Comparison of ENCODE assay signal across 8 cellular contexts in the genomic region with DNA sequence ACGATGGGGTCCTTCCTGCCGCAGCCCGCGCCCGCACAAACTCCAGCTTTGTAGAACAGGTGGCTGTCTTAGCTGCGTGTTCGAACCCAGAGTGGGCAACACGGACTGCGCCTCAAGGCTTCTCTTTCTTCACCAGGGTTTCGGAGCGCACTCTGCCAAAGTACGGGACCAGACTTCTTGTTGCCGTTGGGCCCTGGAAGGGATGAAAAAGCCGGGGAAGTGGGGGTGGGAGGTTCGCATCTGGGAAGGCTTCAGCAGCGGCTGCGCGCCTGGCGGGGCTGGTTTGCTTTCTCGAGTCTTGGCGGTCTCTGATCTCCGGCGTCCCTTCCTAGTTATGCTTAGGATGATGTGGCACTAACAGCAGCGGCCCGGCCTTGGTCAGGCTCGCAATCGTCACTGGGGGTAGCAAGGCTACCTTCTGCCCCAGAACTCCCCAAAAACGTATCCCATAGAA. TPM values are rescaled to one million over a fixed set of nuclear protein-coding genes. Genes with fewer than 3 reads are reported as not detected.
A peak's percentile ranks its signal among the peaks of the same experiment; 100 is the strongest.
DNase-seq lines count a peak whose midpoint lies in the region; ATAC-seq and TF ChIP-seq lines count a peak whose summit lies in the region.

No MANE protein-coding gene starts in this region.

- H3K27me3 Mint-ChIP-seq in activated T-cell treated with anti-CD3 and anti-CD28 coated beads, Interleukin-2, amount 50 U/mL, for 24 hours, result peaks cover 75% of the 10 kb centered on the region
- H3K27me3 Mint-ChIP-seq in CD4-positive, alpha-beta T cell, result peaks cover 87% of the 10 kb centered on the region

- intact Hi-C loops in heart right ventricle (cut with DNase I), result loop anchor here in 9 of 10 donors (2.0 to 10.0 kb wide), 16 partner anchors 39 to 581 kb away; partner anchors contain the start of genes RCHY1 (in 1 of the 9) and THAP6 (in 1 of the 9)
- intact Hi-C loops in CD4-positive, alpha-beta T cell (cut with DNase I, micrococcal nuclease), result no loop called here

- H3K9me3 ChIP-seq in heart right ventricle, result no peaks in the 10 kb centered on the region
- no peaks in the 10 kb centered on the region for H3K9me3 ChIP-seq in CD4-positive, alpha-beta T cell (ENCODE audit: control insufficient read depth, low read length)

- WGBS in heart right ventricle, 2 donors, result 1 to 2% methylated on average over 28 of the region's 28 CpGs

- H3K9me3 Mint-ChIP-seq in activated T-cell treated with anti-CD3 and anti-CD28 coated beads, Interleukin-2, amount 50 U/mL, for 24 hours, result no peaks in the 10 kb centered on the region
- no peaks in the 10 kb centered on the region for H3K9me3 Mint-ChIP-seq in CD4-positive, alpha-beta T cell

- CTCF ChIA-PET in CD4-positive, alpha-beta T cell (lab: Charles Lee), result no interaction called here

- peak; percentile 29 for DNase-seq in activated T-cell treated with anti-CD3 and anti-CD28 coated beads, Interleukin-2, amount 50 U/mL, for 24 hours
- no peak for DNase-seq in activated T-cell treated with anti-CD3 and anti-CD28 coated beads for 4 hours
- peak; percentile 16 to 20 for DNase-seq in heart right ventricle
- no peak for DNase-seq in retinal pigment epithelial cell (ENCODE audit: low read depth)
- DNase-seq in pons (ENCODE audit: low spot score), result no peak
- no peak for DNase-seq in CD4-positive, alpha-beta T cell

- peaks cover 0 to 31% (median 10%) of the 10 kb centered on the region in 9 donors for H3K4me1 ChIP-seq in heart right ventricle

- peak overlapping the region; percentile 58 for H3K4me3 ChIP-seq in WI38 (ENCODE audit: low read depth, low read length)
- H3K4me3 ChIP-seq in heart right ventricle, result peak overlapping the region; percentile 54 to 77 (median 71)
- peak overlapping the region; percentile 65 for H3K4me3 ChIP-seq in retinal pigment epithelial cell (ENCODE audit: low read length)

- peak overlapping the region; percentile 8 to 84 (median 69) for H3K27ac ChIP-seq in heart right ventricle
- H3K27ac ChIP-seq in CD4-positive, alpha-beta T cell (ENCODE audit: low read depth, low read length), result no peak overlapping the region

- H3K4me1 Mint-ChIP-seq in activated T-cell treated with anti-CD3 and anti-CD28 coated beads, Interleukin-2, amount 50 U/mL, for 24 hours (ENCODE audit: low read depth), result peaks cover 15% of the 10 kb centered on the region
- peaks cover 9% of the 10 kb centered on the region for H3K4me1 Mint-ChIP-seq in CD4-positive, alpha-beta T cell (ENCODE audit: low read depth)

- peak overlapping the region; percentile 55 for H3K4me3 Mint-ChIP-seq in activated T-cell treated with anti-CD3 and anti-CD28 coated beads, Interleukin-2, amount 50 U/mL, for 24 hours
- no peak overlapping the region for H3K4me3 Mint-ChIP-seq in CD4-positive, alpha-beta T cell

- TF ChIP-seq CTCF in WI38 (IDR thresholded peaks at IDR 0.05; ENCODE audit: low read depth, low read length), result no peak
- TF ChIP-seq CTCF in heart right ventricle (IDR thresholded peaks at IDR 0.05), result no peak
- TF ChIP-seq CTCF in retinal pigment epithelial cell (conservative IDR thresholded peaks at IDR 0.05; ENCODE audit: low read depth, low read length), result no peak
- no peak for TF ChIP-seq CTCF in CD4-positive, alpha-beta T cell (IDR thresholded peaks at IDR 0.05)

- H3K36me3 ChIP-seq in heart right ventricle, result no peaks in the 10 kb centered on the region

- no peaks in the 10 kb centered on the region for H3K36me3 Mint-ChIP-seq in activated T-cell treated with anti-CD3 and anti-CD28 coated beads, Interleukin-2, amount 50 U/mL, for 24 hours (ENCODE audit: low read depth)
- H3K36me3 Mint-ChIP-seq in CD4-positive, alpha-beta T cell (ENCODE audit: low read depth), result no peaks in the 10 kb centered on the region

- ATAC-seq in heart right ventricle, result peak in 6 of 8 donors; percentile 2 to 48 (median 18)
- ATAC-seq in CD4-positive, alpha-beta T cell (ENCODE audit: poor library complexity), result no peak
- no peak for ATAC-seq in GM18498 (IDR thresholded peaks at IDR 0.05; ENCODE audit: unreplicated experiment)

- no peak overlapping the region for H3K27ac Mint-ChIP-seq in activated T-cell treated with anti-CD3 and anti-CD28 coated beads, Interleukin-2, amount 50 U/mL, for 24 hours
- H3K27ac Mint-ChIP-seq in CD4-positive, alpha-beta T cell, result no peak overlapping the region

- peaks cover 0 to 50% (median 0%) of the 10 kb centered on the region in 7 donors for H3K27me3 ChIP-seq in heart right ventricle
- peaks cover 59% of the 10 kb centered on the region for H3K27me3 ChIP-seq in CD4-positive, alpha-beta T cell (ENCODE audit: control insufficient read depth, insufficient read depth, low read length)

- POLR2A ChIA-PET in CD4-positive, alpha-beta T cell (lab: Charles Lee), result interaction anchor here (0.7 kb wide), 1 partner anchor 1599 kb away, joined by 3 read pairs; no protein-coding TSS in a partner anchor

RNA-seq across cellular contexts. Expression of gene PARM1, which starts 0.7 kb away (rescaled TPM):
- 100 to 1,000 TPM in 3 of 10 donors, 10 to 100 TPM in 7; 34.2 to 119 (median 80.9) TPM for total RNA-seq in heart right ventricle
- polyA plus RNA-seq in heart right ventricle, result 10 to 100 TPM; 19.7 to 24.3 TPM
- under 1 TPM; 0.05 to 0.06 TPM for total RNA-seq in CD4-positive, alpha-beta T cell

Comparison
In these comparisons a context has a peak if more than half of its experiments do, and no peak if none do; other contexts are left out.
1. DNase-seq: peak in activated T-cell treated with anti-CD3 and anti-CD28 coated beads, Interleukin-2, amount 50 U/mL, for 24 hours (single experiment) and heart right ventricle (2 of 2); none in activated T-cell treated with anti-CD3 and anti-CD28 coated beads for 4 hours (single experiment), retinal pigment epithelial cell (single experiment), pons (single experiment) and CD4-positive, alpha-beta T cell (0 of 10).
2. ATAC-seq: peak in heart right ventricle (6 of 8); none in CD4-positive, alpha-beta T cell (single experiment) and GM18498 (single experiment).
3. RNA of gene PARM1, which starts 0.7 kb away (total RNA-seq): 34.2 to 119 TPM in heart right ventricle; 0.05 to 0.06 TPM in CD4-positive, alpha-beta T cell; every median in the first group is over 10 times any median in the second.
4. intact Hi-C loops: an anchor here in heart right ventricle (2.0 to 10.0 kb wide); none called in CD4-positive, alpha-beta T cell.
5. Peak in every context shown above with its lines, with median percentiles within 50 percentile points of each other: H3K4me3 ChIP-seq.